ENCODE assay signal across 23 cellular contexts in genomic region chr11:125869526-125869925, GRCh38. TPM values are rescaled to one million over a fixed set of nuclear protein-coding genes. Genes with fewer than 3 reads are reported as not detected.
DNase-seq lines count a peak whose midpoint lies in the region; ATAC-seq and TF ChIP-seq lines count a peak whose summit lies in the region.
"Had no signal": no experiment of that assay in that cellular context is flagged by ENCODE, and none has a peak within 500 bp of the region (broad histone marks: within the 10 kb centered on the region; RNA-seq: fewer than 3 reads in every experiment).

No MANE protein-coding gene starts in this region.

- POLR2A ChIA-PET in HCT116 (lab: Charles Lee) (no interaction called here), OCI-LY7 (lab: Charles Lee) (no interaction called here)

- H3K27ac Mint-ChIP-seq in chondrocyte (ENCODE audit: unreplicated experiment), result no peak overlapping the region
- H3K27ac Mint-ChIP-seq: CD8-positive, alpha-beta memory T cell; GM23338 had no signal

- H3K4me1 Mint-ChIP-seq in chondrocyte (ENCODE audit: low read depth), result peaks cover 3% of the 10 kb centered on the region

- H3K9me2 ChIP-seq in HCT116 (ENCODE audit: insufficient read depth) (no peaks in the 10 kb centered on the region), OCI-LY7 (ENCODE audit: insufficient read depth, low read length) (no peaks in the 10 kb centered on the region), Karpas-422 (replicated peaks; ENCODE audit: insufficient read depth, low read length) (no peaks in the 10 kb centered on the region)

- H3K27me3 Mint-ChIP-seq in chondrocyte (ENCODE audit: low read depth), result peaks cover 14% of the 10 kb centered on the region

- CTCF ChIA-PET in HCT116 (lab: Charles Lee), result no interaction called here
- CTCF ChIA-PET in OCI-LY7 (lab: Charles Lee; ENCODE audit: unreplicated experiment), result no interaction called here

- intact Hi-C loops in HCT116 (cut with micrococcal nuclease), result no loop called here
- intact Hi-C loops in OCI-LY7 (cut with micrococcal nuclease; ENCODE audit: unreplicated experiment), result no loop called here

- no peak overlapping the region for H3K9ac ChIP-seq in HCT116 (ENCODE audit: low read length)
- H3K9ac ChIP-seq in Karpas-422 (ENCODE audit: low read length), result no peak overlapping the region

- no peaks in the 10 kb centered on the region for H4K20me1 ChIP-seq in HCT116 (ENCODE audit: insufficient read depth)
- no peaks in the 10 kb centered on the region for H4K20me1 ChIP-seq in OCI-LY7 (ENCODE audit: insufficient read depth, low read length)
- H4K20me1 ChIP-seq in Karpas-422 (ENCODE audit: insufficient read depth, low read depth, low read length), result no peaks in the 10 kb centered on the region

- 0 out of 2 replicates have a peak, but pooled peaks have one; percentile 23 for TF ChIP-seq RAD21 in HCT116 (IDR thresholded peaks at IDR 0.05; ENCODE audit: low read depth)

- H2AFZ ChIP-seq in HCT116 (ENCODE audit: low read depth, low read length, poor library complexity, severe bottlenecking) (no peak overlapping the region), OCI-LY7 (ENCODE audit: low read length) (no peak overlapping the region), Karpas-422 (ENCODE audit: low read length) (no peak overlapping the region)
- H2AFZ ChIP-seq: GM23338 had no signal

- TF ChIP-seq POLR2A in HCT116 (IDR thresholded peaks at IDR 0.05; ENCODE audit: borderline replicate concordance, extremely low read depth, insufficient read depth, insufficient read length), result no peak

- H3K4me3 ChIP-seq in HCT116 (replicated peaks in 1 of 2; ENCODE audit: low read depth in 1 of 2, low read length in 2 of 2) (no peak overlapping the region), OCI-LY7 (ENCODE audit: low read depth, low read length, poor library complexity, severe bottlenecking) (no peak overlapping the region), Karpas-422 (ENCODE audit: low read length) (no peak overlapping the region)
- H3K4me3 ChIP-seq: GM23338, MG63 had no signal

- H3K79me2 ChIP-seq in HCT116 (ENCODE audit: insufficient read depth, low read length) (no peaks in the 10 kb centered on the region), OCI-LY7 (ENCODE audit: insufficient read depth, low read depth, low read length) (peaks cover 6% of the 10 kb centered on the region; the same call in 1 of the 2 replicates), Karpas-422 (ENCODE audit: low read length) (no peaks in the 10 kb centered on the region)

- no peak overlapping the region for H3K4me2 ChIP-seq in HCT116 (ENCODE audit: low read length)
- no peak overlapping the region for H3K4me2 ChIP-seq in OCI-LY7 (ENCODE audit: low read length)
- H3K4me2 ChIP-seq in Karpas-422 (ENCODE audit: low read depth, low read length, poor library complexity, severe bottlenecking), result no peak overlapping the region
- H3K4me2 ChIP-seq: GM23338 had no signal

- H3K4me3 Mint-ChIP-seq in chondrocyte (ENCODE audit: unreplicated experiment), result no peak overlapping the region
- H3K4me3 Mint-ChIP-seq: CD8-positive, alpha-beta memory T cell; GM23338 had no signal

- no peaks in the 10 kb centered on the region for H3K36me3 ChIP-seq in HCT116 (ENCODE audit: control insufficient read depth in 1 of 2, insufficient read depth in 2 of 2, low read length in 2 of 2)
- H3K36me3 ChIP-seq in OCI-LY7 (ENCODE audit: insufficient read depth, low read length), result peaks cover 24% of the 10 kb centered on the region
- H3K36me3 ChIP-seq in Karpas-422 (ENCODE audit: insufficient read depth, low read length), result no peaks in the 10 kb centered on the region
- H3K36me3 ChIP-seq: MG63 had no signal

- DNase-seq in HCT116 (ENCODE audit: low read depth, low spot score) (no peak), OCI-LY7 (ENCODE audit: low spot score) (no peak), chondrocyte (ENCODE audit: low spot score) (no peak), NCI-H226 (no peak), Karpas-422 (no peak), nucleus accumbens (lab: John Stamatoyannopoulos, UW) (no peak)
- DNase-seq: ACHN; C1 segment of cervical spinal cord; CD8-positive, alpha-beta memory T cell; DMS79; MG63; NCI-H1092; NCI-H146; NCI-H2029 treated with DMSO at 0.1 percent for 48 hours; NCI-H2171 treated with DMSO at 0.1 percent for 48 hours; NCI-H510A; NCI-H748 treated with DMSO at 0.1 percent for 48 hours; NK-92 treated with Interleukin-12 subunit alpha and Interleukin-12 subunit beta, amount 100 ng/mL, for 24 hours; RPMI8226; SHP77 treated with DMSO at 0.1 percent for 48 hours had no signal

- no peak for ATAC-seq in HCT116
- ATAC-seq: GM23338 had no signal

- peaks cover 0 to 6% of the 10 kb centered on the region in 2 experiments; a peak in 1 of 4 replicates for H3K9me3 ChIP-seq in HCT116 (ENCODE audit: control insufficient read depth in 1 of 2, insufficient read depth in 1 of 2, low read depth in 1 of 2, low read length in 2 of 2)
- peaks cover 21% of the 10 kb centered on the region for H3K9me3 ChIP-seq in OCI-LY7 (ENCODE audit: low read length)
- H3K9me3 ChIP-seq in Karpas-422 (ENCODE audit: low read length), result no peaks in the 10 kb centered on the region
- H3K9me3 ChIP-seq: MG63 had no signal

- TF ChIP-seq CTCF in HCT116 (IDR thresholded peaks at IDR 0.05 in 2 of 3, conservative IDR thresholded peaks at IDR 0.05 in 1 of 3; ENCODE audit: borderline replicate concordance in 1 of 3, insufficient read depth in 1 of 3, low read depth in 2 of 3, low read length in 2 of 3) (peak in 1 of 3 experiments; percentile 8; a peak in 1 of 6 replicates), OCI-LY7 (conservative IDR thresholded peaks at IDR 0.05; ENCODE audit: low read length) (no peak), chondrocyte (IDR thresholded peaks at IDR 0.05) (peak; percentile 35)

- BruUV-seq in HCT116 (replicated peaks; lab: Mats Ljungman, UMichigan), result no TSS peak
- TSS peak; percentile 4 for BruUV-seq in OCI-LY7 (replicated peaks; lab: Mats Ljungman, UMichigan)

- H3K9me3 Mint-ChIP-seq in chondrocyte (ENCODE audit: low read depth), result no peaks in the 10 kb centered on the region

- RAD21 ChIA-PET in HCT116 (lab: Charles Lee; ENCODE audit: low non-redundant PET in 1 of 2, low total read pairs in 2 of 2, uncharacterized antibody in 2 of 2, unreplicated experiment in 2 of 2), result no interaction called here

- no peaks in the 10 kb centered on the region; the same call in 1 of the 2 replicates for H3K27me3 ChIP-seq in HCT116 (ENCODE audit: insufficient read depth, low read length)
- H3K27me3 ChIP-seq in Karpas-422 (ENCODE audit: low read length), result no peaks in the 10 kb centered on the region
- H3K27me3 ChIP-seq: MG63 had no signal

- H3K4me1 ChIP-seq in HCT116 (ENCODE audit: control insufficient read depth in 1 of 2, insufficient read depth in 2 of 2, low read length in 2 of 2), result no peaks in the 10 kb centered on the region
- H3K4me1 ChIP-seq in OCI-LY7 (ENCODE audit: insufficient read depth, low read length, poor library complexity, severe bottlenecking), result peaks cover 3% of the 10 kb centered on the region
- H3K4me1 ChIP-seq in Karpas-422 (ENCODE audit: low read length), result no peaks in the 10 kb centered on the region

- H3K36me3 Mint-ChIP-seq in chondrocyte (ENCODE audit: low read depth), result no peaks in the 10 kb centered on the region

- no peak overlapping the region for H3K27ac ChIP-seq in HCT116 (ENCODE audit: low read depth, low read length)
- H3K27ac ChIP-seq in OCI-LY7 (ENCODE audit: low read depth, low read length, poor library complexity, severe bottlenecking), result no peak overlapping the region
- H3K27ac ChIP-seq in Karpas-422 (ENCODE audit: low read length), result no peak overlapping the region

TF ChIP-seq in HCT116, 20 proteins besides CTCF, POLR2A, EP300 and RAD21:
- TF ChIP-seq SP1 (IDR thresholded peaks at IDR 0.05; ENCODE audit: low read depth) (no peak), CEBPB (IDR thresholded peaks at IDR 0.05; ENCODE audit: low read depth) (no peak), EZH2 (IDR thresholded peaks at IDR 0.05) (no peak), POLR2AphosphoS5 (IDR thresholded peaks at IDR 0.05; ENCODE audit: low read depth, low read length) (no peak), ZNF274 (IDR thresholded peaks at IDR 0.05; ENCODE audit: low read depth, low read length) (no peak), JUND (IDR thresholded peaks at IDR 0.05) (no peak)
- TF ChIP-seq, protein P1, sequence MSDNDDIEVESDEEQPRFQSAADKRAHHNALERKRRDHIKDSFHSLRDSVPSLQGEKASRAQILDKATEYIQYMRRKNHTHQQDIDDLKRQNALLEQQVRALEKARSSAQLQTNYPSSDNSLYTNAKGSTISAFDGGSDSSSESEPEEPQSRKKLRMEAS (IDR thresholded peaks at IDR 0.05), result no peak

RNA-seq across cellular contexts. Expression of gene HYLS1, which starts 17.9 kb away (rescaled TPM):
- total RNA-seq in HCT116 (2021; ENCODE audit: unreplicated experiment) (18.9 TPM), OCI-LY7 (2022) (18.3 and 22.9 TPM in 2 replicates), chondrocyte (4.3 to 4.7 TPM (median 4.5 TPM) in 3 replicates)
- polyA plus RNA-seq in HCT116 (2012), result 4.6 and 11.1 TPM in 2 replicates
- total RNA-seq in OCI-LY7 (2014; rRNA removed; shearing (Covaris generic)), result 25.1 and 31.5 TPM in 2 replicates
- 4.6 and 4.8 TPM in 2 replicates for total RNA-seq in Karpas-422 (2014; rRNA removed; shearing (Covaris generic); ENCODE audit: low replicate concordance)

RNA-seq across cellular contexts. Expression of gene PUS3, which starts 33.5 kb away (rescaled TPM):
- total RNA-seq in HCT116 (2021; ENCODE audit: unreplicated experiment), result 11.9 TPM
- polyA plus RNA-seq in HCT116 (2012), result 7.0 and 7.2 TPM in 2 replicates
- total RNA-seq in OCI-LY7 (2014; rRNA removed; shearing (Covaris generic)), result 7.7 and 8.6 TPM in 2 replicates
- total RNA-seq in OCI-LY7 (2022), result 9.2 and 10.2 TPM in 2 replicates
- 7.7 to 10.0 TPM (median 8.4 TPM) in 3 replicates for total RNA-seq in chondrocyte
- 3.1 and 9.8 TPM in 2 replicates for total RNA-seq in Karpas-422 (2014; rRNA removed; shearing (Covaris generic); ENCODE audit: low replicate concordance)

RNA-seq across cellular contexts. Expression of gene DDX25, which starts 34.8 kb away (rescaled TPM):
- total RNA-seq in HCT116 (2021; ENCODE audit: unreplicated experiment) (0.37 TPM), OCI-LY7 (2022) (0.31 TPM in 1 of 2 replicates, not detected in the other), chondrocyte (not detected in 3 replicates)
- 0.12 and 0.14 TPM in 2 replicates for polyA plus RNA-seq in HCT116 (2012)
- 0.13 TPM in 1 of 2 replicates, not detected in the other for total RNA-seq in OCI-LY7 (2014; rRNA removed; shearing (Covaris generic))
- total RNA-seq in Karpas-422 (2014; rRNA removed; shearing (Covaris generic); ENCODE audit: low replicate concordance), result not detected in 2 replicates
- total RNA-seq: HT-29; T-helper 1 cell treated with Interleukin-12 subunit alpha and Interleukin-12 subunit beta and Interleukin-4 antibody, amounts not matched to agents 30 ng/mL and 1 ng/mL, for 36 hours had no signal
- polyA plus RNA-seq: CD8-positive, alpha-beta memory T cell had no signal

RNA-seq across cellular contexts. Expression of gene PATE4, which starts 36.4 kb away (rescaled TPM):
- total RNA-seq in HCT116 (2021; ENCODE audit: unreplicated experiment), result not detected
- polyA plus RNA-seq in HCT116 (2012), result not detected in 2 replicates
- total RNA-seq in OCI-LY7 (2014; rRNA removed; shearing (Covaris generic)), result not detected in 2 replicates
- not detected in 2 replicates for total RNA-seq in OCI-LY7 (2022)
- total RNA-seq in chondrocyte, result not detected in 3 replicates
- total RNA-seq in Karpas-422 (2014; rRNA removed; shearing (Covaris generic); ENCODE audit: low replicate concordance), result not detected in 2 replicates
- total RNA-seq: CD8-positive, alpha-beta memory T cell; GM23338; HT-29; T-helper 1 cell treated with Interleukin-12 subunit alpha and Interleukin-12 subunit beta and Interleukin-4 antibody, amounts not matched to agents 30 ng/mL and 1 ng/mL, for 36 hours had no signal
- polyA plus RNA-seq: CD8-positive, alpha-beta memory T cell; GM23338 had no signal
